ENCODE assay signal across 1 cellular context in genomic region chr19:37691881-37692504, GRCh38.
A peak's percentile ranks its signal among the peaks of the same experiment; 100 is the strongest.
TF ChIP-seq lines count a peak whose summit lies in the region.

No MANE protein-coding gene starts in this region.

TF ChIP-seq in HepG2, 621 proteins besides CTCF, POLR2A, EP300 and RAD21 (continued from another document and continues in another):
- TF ChIP-seq HMGXB4 (CRISPR knock-in tag; IDR thresholded peaks at IDR 0.05; ENCODE audit: borderline replicate concordance in 1 of 2, low read depth in 1 of 2) = peak; percentile 68 to 94
- 0 out of 2 replicates have a peak, but pooled peaks have one; percentile 46 for TF ChIP-seq ZNF280B (CRISPR knock-in tag; IDR thresholded peaks at IDR 0.05; ENCODE audit: borderline replicate concordance)
- TF ChIP-seq HES4 (CRISPR knock-in tag; IDR thresholded peaks at IDR 0.05; ENCODE audit: borderline replicate concordance) = 0 out of 2 replicates have a peak, but pooled peaks have one; percentile 60
- TF ChIP-seq ZNF550 (CRISPR knock-in tag; IDR thresholded peaks at IDR 0.05; ENCODE audit: borderline replicate concordance) = 0 out of 2 replicates have a peak, but pooled peaks have one; percentile 86
- TF ChIP-seq ZNF282 (IDR thresholded peaks at IDR 0.05; ENCODE audit: partially characterized antibody) = no peak
- TF ChIP-seq THAP7 (CRISPR knock-in tag; IDR thresholded peaks at IDR 0.05) = no peak
- TF ChIP-seq ZNF343 (CRISPR knock-in tag; IDR thresholded peaks at IDR 0.05) = no peak
- no peak for TF ChIP-seq MAFK (conservative IDR thresholded peaks at IDR 0.05 in 1 of 2, IDR thresholded peaks at IDR 0.05 in 1 of 2; ENCODE audit: low read length in 2 of 2)
- no peak for TF ChIP-seq ZSCAN9 (CRISPR knock-in tag; IDR thresholded peaks at IDR 0.05; ENCODE audit: borderline replicate concordance)
- TF ChIP-seq KDM1A (CRISPR knock-in tag; IDR thresholded peaks at IDR 0.05) = no peak
- TF ChIP-seq TBP (CRISPR knock-in tag; IDR thresholded peaks at IDR 0.05) = no peak
- no peak for TF ChIP-seq ZNF776 (CRISPR knock-in tag; IDR thresholded peaks at IDR 0.05)
- TF ChIP-seq ZNF121 (CRISPR knock-in tag; IDR thresholded peaks at IDR 0.05) = no peak
- peak; percentile 98 for TF ChIP-seq THAP11 (CRISPR knock-in tag; IDR thresholded peaks at IDR 0.05)
- TF ChIP-seq ZNF713 (CRISPR knock-in tag; IDR thresholded peaks at IDR 0.05) = peak; percentile 82; the same call in 1 of the 2 replicates
- TF ChIP-seq LBX2 (CRISPR knock-in tag; IDR thresholded peaks at IDR 0.05; ENCODE audit: borderline replicate concordance) = no peak
- TF ChIP-seq ZNF3 (CRISPR knock-in tag; IDR thresholded peaks at IDR 0.05) = no peak
- peak; percentile 54; the same call in 1 of the 2 replicates for TF ChIP-seq ZNF598 (CRISPR knock-in tag; IDR thresholded peaks at IDR 0.05; ENCODE audit: borderline replicate concordance)
- TF ChIP-seq MATR3 (CRISPR knock-in tag; IDR thresholded peaks at IDR 0.05) = no peak
- TF ChIP-seq SP4 (CRISPR knock-in tag; IDR thresholded peaks at IDR 0.05) = peak; percentile 59
- TF ChIP-seq ZNF879 (CRISPR knock-in tag; IDR thresholded peaks at IDR 0.05) = no peak
- peak; percentile 63; the same call in 1 of the 2 replicates for TF ChIP-seq ZSCAN21 (CRISPR knock-in tag; IDR thresholded peaks at IDR 0.05; ENCODE audit: borderline replicate concordance)
- no peak for TF ChIP-seq ZNF782 (CRISPR knock-in tag; IDR thresholded peaks at IDR 0.05; ENCODE audit: borderline replicate concordance)
- no peak; the same call in 1 of the 2 replicates for TF ChIP-seq REPIN1 (CRISPR knock-in tag; IDR thresholded peaks at IDR 0.05; ENCODE audit: borderline replicate concordance, low read depth)
- 0 out of 2 replicates have a peak, but pooled peaks have one; percentile 38 for TF ChIP-seq ZNF552 (CRISPR knock-in tag; IDR thresholded peaks at IDR 0.05; ENCODE audit: borderline replicate concordance)
- TF ChIP-seq TRIM24 (CRISPR knock-in tag; IDR thresholded peaks at IDR 0.05) = no peak
- TF ChIP-seq FOXC1 (CRISPR knock-in tag; IDR thresholded peaks at IDR 0.05; ENCODE audit: borderline replicate concordance) = peak; percentile 49; the same call in 1 of the 2 replicates
- TF ChIP-seq RARG (CRISPR knock-in tag; IDR thresholded peaks at IDR 0.05; ENCODE audit: low read depth) = no peak
- TF ChIP-seq PRDM4 (CRISPR knock-in tag; IDR thresholded peaks at IDR 0.05; ENCODE audit: borderline replicate concordance) = no peak; the same call in 1 of the 2 replicates
- no peak for TF ChIP-seq ZNF780A (CRISPR knock-in tag; IDR thresholded peaks at IDR 0.05)
- TF ChIP-seq AKNA (CRISPR knock-in tag; IDR thresholded peaks at IDR 0.05; ENCODE audit: borderline replicate concordance) = no peak
- peak; percentile 95 for TF ChIP-seq RXRA (CRISPR knock-in tag; IDR thresholded peaks at IDR 0.05)
- TF ChIP-seq ARNT (IDR thresholded peaks at IDR 0.05) = no peak
- 0 out of 2 replicates have a peak, but pooled peaks have one; percentile 54 for TF ChIP-seq ZIK1 (CRISPR knock-in tag; IDR thresholded peaks at IDR 0.05; ENCODE audit: borderline replicate concordance, low read depth)
- no peak for TF ChIP-seq PAWR (CRISPR knock-in tag; IDR thresholded peaks at IDR 0.05; ENCODE audit: borderline replicate concordance)
- TF ChIP-seq PCBP1 (IDR thresholded peaks at IDR 0.05; ENCODE audit: borderline replicate concordance, low read depth, low read length) = no peak
- no peak for TF ChIP-seq ZNF577 (CRISPR knock-in tag; IDR thresholded peaks at IDR 0.05; ENCODE audit: borderline replicate concordance, low read depth)
- no peak for TF ChIP-seq CC2D1A (CRISPR knock-in tag; IDR thresholded peaks at IDR 0.05)
- TF ChIP-seq ZNF234 (CRISPR knock-in tag; conservative IDR thresholded peaks at IDR 0.05) = no peak
- peak; percentile 41; the same call in 1 of the 2 replicates for TF ChIP-seq NR0B2 (CRISPR knock-in tag; IDR thresholded peaks at IDR 0.05)
- TF ChIP-seq ZNF775 (CRISPR knock-in tag; IDR thresholded peaks at IDR 0.05; ENCODE audit: borderline replicate concordance) = no peak
- no peak for TF ChIP-seq ZBTB43 (CRISPR knock-in tag; conservative IDR thresholded peaks at IDR 0.05)
- peak; percentile 95 for TF ChIP-seq ZNF143 (CRISPR knock-in tag; IDR thresholded peaks at IDR 0.05)
- peak; percentile 97 for TF ChIP-seq PHF21A (CRISPR knock-in tag; IDR thresholded peaks at IDR 0.05)
- no peak for TF ChIP-seq BRCA1 (CRISPR knock-in tag; IDR thresholded peaks at IDR 0.05)
- TF ChIP-seq ATF1 (CRISPR knock-in tag; IDR thresholded peaks at IDR 0.05) = peak; percentile 64; the same call in 1 of the 2 replicates
- TF ChIP-seq SMAD9 (CRISPR knock-in tag; IDR thresholded peaks at IDR 0.05) = 0 out of 2 replicates have a peak, but pooled peaks have one; percentile 26
- peak; percentile 77 for TF ChIP-seq MED1 (CRISPR knock-in tag; IDR thresholded peaks at IDR 0.05)
- no peak for TF ChIP-seq CREB3 (CRISPR knock-in tag; IDR thresholded peaks at IDR 0.05)
- no peak for TF ChIP-seq PITX1 (CRISPR knock-in tag; IDR thresholded peaks at IDR 0.05)
- no peak for TF ChIP-seq ZBTB49 (CRISPR knock-in tag; IDR thresholded peaks at IDR 0.05; ENCODE audit: borderline replicate concordance)
